In the genomic region with DNA sequence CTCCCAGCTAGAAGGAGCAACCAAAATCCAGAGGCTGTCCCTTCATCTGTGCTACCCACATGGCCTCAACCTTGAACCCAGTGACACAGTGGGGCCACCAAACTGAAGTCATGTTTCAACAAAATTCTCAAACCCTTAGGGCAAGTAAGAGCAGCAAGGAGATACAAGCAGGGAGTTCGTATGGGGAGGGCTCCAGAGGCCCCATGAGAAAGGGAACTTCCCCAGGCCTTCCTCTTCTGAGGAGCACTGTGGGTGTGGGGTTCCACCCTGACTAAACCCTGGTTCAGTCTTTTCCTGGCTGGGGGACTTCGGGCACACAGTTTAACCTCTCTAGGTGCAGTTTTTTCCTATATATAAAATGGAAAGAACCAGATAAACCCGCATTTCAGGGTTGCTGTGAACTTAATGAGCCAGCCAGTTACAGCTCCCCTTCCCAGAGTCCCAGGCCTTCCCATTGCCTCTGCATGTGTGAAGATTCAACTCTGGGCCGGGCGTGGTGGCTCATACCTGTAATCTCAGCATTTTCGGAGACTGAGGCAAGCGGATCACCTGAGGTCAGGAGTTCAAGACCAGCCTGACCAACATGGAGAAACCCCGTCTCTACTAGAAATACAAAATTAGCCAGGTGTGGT, we compare ENCODE assay signal across 9 cellular contexts. TPM values are rescaled to one million over a fixed set of nuclear protein-coding genes. Genes with fewer than 3 reads are reported as not detected.
DNase-seq lines count a peak whose midpoint lies in the region; ATAC-seq, FAIRE-seq and TF ChIP-seq lines count a peak whose summit lies in the region.
"Had no signal": no experiment of that assay in that cellular context is flagged by ENCODE, and none has a peak within 500 bp of the region (broad histone marks: within the 10 kb centered on the region; RNA-seq: fewer than 3 reads in every experiment).

No MANE protein-coding gene starts in this region.

- no peak for DNase-seq in HepG2 (ENCODE audit: low spot score)
- DNase-seq in activated T-helper 2 cell treated with anti-CD3 and anti-CD28 coated beads, Interferon-gamma antibody, Interleukin-2, Interleukin-4, amounts not matched to agents 10 μg/mL and 5 μg/mL and 100 μg/mL, durations not matched to agents 14 hours and 24 hours and 36 hours (ENCODE audit: low spot score): no peak
- DNase-seq in mesothelial cell of epicardium (ENCODE audit: low spot score in 2 of 2, unreplicated experiment in 2 of 2): no peak
- DNase-seq in activated gamma-delta T cell (lab: John Stamatoyannopoulos, UW): no peak
- no peak for DNase-seq in NCI-H1930 (lab: John Stamatoyannopoulos, UW)
- no peak for DNase-seq in hepatocyte (ENCODE audit: low spot score)

- H4K20me1 ChIP-seq in HepG2 (ENCODE audit: insufficient read depth, low read length): no peaks in the 10 kb centered on the region
- H4K20me1 ChIP-seq in hepatocyte (ENCODE audit: insufficient read depth, poor library complexity, severe bottlenecking): no peaks in the 10 kb centered on the region

- H3K4me1 Mint-ChIP-seq in activated T-helper 2 cell treated with anti-CD3 and anti-CD28 coated beads, Interferon-gamma antibody, Interleukin-2, Interleukin-4, amounts not matched to agents 10 μg/mL and 5 μg/mL and 100 μg/mL, durations not matched to agents 14 hours and 24 hours and 36 hours (ENCODE audit: low read depth): peaks cover 34% of the 10 kb centered on the region
- H3K4me1 Mint-ChIP-seq in mesothelial cell of epicardium: peaks cover 8% of the 10 kb centered on the region

- H3K36me3 ChIP-seq in liver (ENCODE audit: control insufficient read depth in 4 of 4, insufficient read depth in 3 of 4, low read depth in 1 of 4, low read length in 3 of 4) (no peaks in the 10 kb centered on the region), HepG2 (replicated peaks in 1 of 2; ENCODE audit: control insufficient read depth in 1 of 2, insufficient read depth in 2 of 2, low read length in 2 of 2) (no peaks in the 10 kb centered on the region), hepatocyte (replicated peaks; ENCODE audit: insufficient read depth, low read depth) (no peaks in the 10 kb centered on the region)

- BruUV-seq in HepG2 (replicated peaks; lab: Mats Ljungman, UMichigan): no TSS peak

- TF ChIP-seq RAD21 in liver (IDR thresholded peaks at IDR 0.05): no peak
- TF ChIP-seq RAD21 in HepG2 (CRISPR knock-in tag; IDR thresholded peaks at IDR 0.05): no peak

- CTCF ChIA-PET in HepG2 (lab: Yijun Ruan, JAX; ENCODE audit: low intra/inter-chr PET ratio, low total read pairs): no interaction called here

- TF ChIP-seq CTCF in liver (IDR thresholded peaks at IDR 0.05; ENCODE audit: low read depth, low read length, missing input control): no peak
- no peak for TF ChIP-seq CTCF in HepG2 (CRISPR knock-in tag; IDR thresholded peaks at IDR 0.05)
- no peak for TF ChIP-seq CTCF in mesothelial cell of epicardium (IDR thresholded peaks at IDR 0.05; ENCODE audit: unreplicated experiment)
- no peak for TF ChIP-seq CTCF in hepatocyte (IDR thresholded peaks at IDR 0.05; ENCODE audit: poor library complexity)

- TF ChIP-seq EP300 in HepG2 (IDR thresholded peaks at IDR 0.05; ENCODE audit: low read depth in 2 of 2, low read length in 2 of 2): no peak
- TF ChIP-seq EP300 in HepG2 (CRISPR knock-in tag; IDR thresholded peaks at IDR 0.05; ENCODE audit: borderline replicate concordance): no peak

- POLR2A ChIA-PET in HepG2 (lab: Yijun Ruan, JAX): no interaction called here

- peak overlapping the region; percentile 26 for H3K4me3 Mint-ChIP-seq in activated T-helper 2 cell treated with anti-CD3 and anti-CD28 coated beads, Interferon-gamma antibody, Interleukin-2, Interleukin-4, amounts not matched to agents 10 μg/mL and 5 μg/mL and 100 μg/mL, durations not matched to agents 14 hours and 24 hours and 36 hours (ENCODE audit: low read depth)
- no peak overlapping the region for H3K4me3 Mint-ChIP-seq in mesothelial cell of epicardium
- H3K4me3 Mint-ChIP-seq: brain had no signal

- FAIRE-seq in HepG2 (lab: Jason Lieb, UNC): no peak

- 85% methylated on average over 8 of the region's 8 CpGs for WGBS in liver
- 63% methylated on average over 8 of the region's 8 CpGs for WGBS in HepG2 (ENCODE audit: low lambda C conversion rate)
- WGBS in hepatocyte (ENCODE audit: low lambda C conversion rate, missing lambda C conversion rate): 83% methylated on average over 8 of the region's 8 CpGs

- ATAC-seq in HepG2: no peak
- no peak for ATAC-seq in GM18873 (IDR thresholded peaks at IDR 0.05; ENCODE audit: low FRiP score, unreplicated experiment)

- in situ Hi-C loops in HepG2 (cut with HindIII; ENCODE audit: extremely low pct_ligation_motif_present, low pct_unique_long_range_greater_than_20kb): loop anchor here (10.0 kb wide), 1 partner anchor 340 kb away; no protein-coding TSS in a partner anchor

- H3K79me2 ChIP-seq in HepG2 (ENCODE audit: insufficient read depth, low read length): no peaks in the 10 kb centered on the region
- no peaks in the 10 kb centered on the region for H3K79me2 ChIP-seq in hepatocyte

- H3K9me2 ChIP-seq in hepatocyte (replicated peaks; ENCODE audit: insufficient read depth): no peaks in the 10 kb centered on the region

- no peaks in the 10 kb centered on the region for H3K27me3 Mint-ChIP-seq in activated T-helper 2 cell treated with anti-CD3 and anti-CD28 coated beads, Interferon-gamma antibody, Interleukin-2, Interleukin-4, amounts not matched to agents 10 μg/mL and 5 μg/mL and 100 μg/mL, durations not matched to agents 14 hours and 24 hours and 36 hours (ENCODE audit: low read depth)
- H3K27me3 Mint-ChIP-seq in mesothelial cell of epicardium (ENCODE audit: low read depth): no peaks in the 10 kb centered on the region

- H3K4me2 ChIP-seq in HepG2 (ENCODE audit: low read depth, low read length) (no peak overlapping the region), hepatocyte (no peak overlapping the region)

- H3K36me3 Mint-ChIP-seq in activated T-helper 2 cell treated with anti-CD3 and anti-CD28 coated beads, Interferon-gamma antibody, Interleukin-2, Interleukin-4, amounts not matched to agents 10 μg/mL and 5 μg/mL and 100 μg/mL, durations not matched to agents 14 hours and 24 hours and 36 hours (ENCODE audit: low read depth): no peaks in the 10 kb centered on the region
- no peaks in the 10 kb centered on the region for H3K36me3 Mint-ChIP-seq in mesothelial cell of epicardium
- H3K36me3 Mint-ChIP-seq: brain had no signal

- H2AFZ ChIP-seq in HepG2 (ENCODE audit: low read length) (no peak overlapping the region), hepatocyte (no peak overlapping the region)

- H3K9me3 Mint-ChIP-seq in activated T-helper 2 cell treated with anti-CD3 and anti-CD28 coated beads, Interferon-gamma antibody, Interleukin-2, Interleukin-4, amounts not matched to agents 10 μg/mL and 5 μg/mL and 100 μg/mL, durations not matched to agents 14 hours and 24 hours and 36 hours: no peaks in the 10 kb centered on the region
- no peaks in the 10 kb centered on the region for H3K9me3 Mint-ChIP-seq in mesothelial cell of epicardium
- H3K9me3 Mint-ChIP-seq: brain had no signal

- peak overlapping the region; percentile 93 for H3K27ac Mint-ChIP-seq in activated T-helper 2 cell treated with anti-CD3 and anti-CD28 coated beads, Interferon-gamma antibody, Interleukin-2, Interleukin-4, amounts not matched to agents 10 μg/mL and 5 μg/mL and 100 μg/mL, durations not matched to agents 14 hours and 24 hours and 36 hours
- peak overlapping the region; percentile 80 for H3K27ac Mint-ChIP-seq in mesothelial cell of epicardium
- H3K27ac Mint-ChIP-seq: brain had no signal

- H3K4me1 ChIP-seq in liver (ENCODE audit: control insufficient read depth in 4 of 4, insufficient read depth in 4 of 4, low read length in 3 of 4): no peaks in the 10 kb centered on the region
- peaks cover 36% of the 10 kb centered on the region for H3K4me1 ChIP-seq in HepG2 (ENCODE audit: insufficient read depth, low read length)
- no peaks in the 10 kb centered on the region for H3K4me1 ChIP-seq in hepatocyte (ENCODE audit: insufficient read depth)

- no peaks in the 10 kb centered on the region for H3K27me3 ChIP-seq in liver (ENCODE audit: control insufficient read depth in 4 of 4, insufficient read depth in 4 of 4, low read length in 3 of 4)
- peaks cover 0 to 3% of the 10 kb centered on the region in 2 experiments; a peak in 1 of 5 replicates for H3K27me3 ChIP-seq in HepG2 (ENCODE audit: control insufficient read depth in 1 of 2, insufficient read depth in 2 of 2, low read length in 2 of 2)
- no peaks in the 10 kb centered on the region for H3K27me3 ChIP-seq in hepatocyte

- H3K27ac ChIP-seq in liver (ENCODE audit: low read depth in 1 of 2, low read length in 2 of 2) (peak overlapping the region; percentile 55 to 57), HepG2 (ENCODE audit: extremely low read length, insufficient read depth, low read length) (no peak overlapping the region), hepatocyte (no peak overlapping the region)

- H3K9ac ChIP-seq in liver (ENCODE audit: low read depth in 1 of 2, low read length in 2 of 2) (no peak overlapping the region), HepG2 (ENCODE audit: insufficient read depth, low read depth, low read length) (no peak overlapping the region)

- H3K9me3 ChIP-seq in liver (ENCODE audit: control insufficient read depth in 4 of 4, low read length in 3 of 4) (no peaks in the 10 kb centered on the region), HepG2 (ENCODE audit: low read length) (no peaks in the 10 kb centered on the region), hepatocyte (ENCODE audit: low read depth) (no peaks in the 10 kb centered on the region)

- TF ChIP-seq POLR2A in HepG2 (IDR thresholded peaks at IDR 0.05; ENCODE audit: insufficient read depth in 1 of 2, low read depth in 2 of 2, low read length in 2 of 2): no peak

- no peak overlapping the region for H3K4me3 ChIP-seq in liver (ENCODE audit: low read depth in 1 of 3, low read length in 3 of 3)
- no peak overlapping the region for H3K4me3 ChIP-seq in HepG2 (replicated peaks in 1 of 3; ENCODE audit: insufficient read depth in 1 of 3, low read depth in 2 of 3, low read length in 3 of 3)
- H3K4me3 ChIP-seq in hepatocyte: no peak overlapping the region

- intact Hi-C loops in HepG2 (cut with micrococcal nuclease; ENCODE audit: unreplicated experiment): loop anchor here (10.0 kb wide), 1 partner anchor 60 kb away; no protein-coding TSS in a partner anchor
- intact Hi-C loops in activated T-helper 2 cell treated with anti-CD3 and anti-CD28 coated beads, Interferon-gamma antibody, Interleukin-2, Interleukin-4, amounts not matched to agents 10 μg/mL and 5 μg/mL and 100 μg/mL, durations not matched to agents 14 hours and 24 hours and 36 hours (cut with micrococcal nuclease): loop anchor here (10.0 kb wide), 1 partner anchor 220 kb away; the partner anchor contains the start of gene EYA3

RNA-seq across cellular contexts. Expression of gene THEMIS2, which starts 8.0 kb away (rescaled TPM):
- total RNA-seq in liver (10 to 100 TPM; 15.4 to 17.7 TPM), HepG2 (2016; rRNA removed; fragmentation: Illumina TruSeq; extraction: Trizol) (0.38 and 0.46 TPM in 2 replicates), mesothelial cell of epicardium (0.63 to 0.97 TPM (median 0.86 TPM) in 3 replicates), hepatocyte (0.24 and 1.2 TPM in 2 replicates)
- polyA plus RNA-seq in liver (1 to 10 TPM; 4.9 to 6.1 TPM), HepG2 (2011; rRNA removed) (1.2 and 1.5 TPM in 2 replicates), hepatocyte (1.1 TPM in 1 of 2 replicates, not detected in the other)
- not detected in 2 replicates for total RNA-seq in HepG2 (2016; cell fraction: cytosol; rRNA removed; fragmentation: Illumina TruSeq; extraction: Trizol; ENCODE audit: low read depth)
- total RNA-seq in HepG2 (2016; cell fraction: insoluble cytoplasmic fraction; rRNA removed; fragmentation: Illumina TruSeq; extraction: Trizol): 0.52 and 0.74 TPM in 2 replicates
- total RNA-seq in HepG2 (2016; cell fraction: membrane; rRNA removed; fragmentation: Illumina TruSeq; extraction: Trizol): 0.28 and 0.31 TPM in 2 replicates
- 0.25 and 0.43 TPM in 2 replicates for total RNA-seq in HepG2 (2016; cell fraction: nucleus; rRNA removed; fragmentation: Illumina TruSeq; extraction: Trizol)
- polyA plus RNA-seq in HepG2 (2011; cell fraction: cytosol; rRNA removed): 0.77 and 0.78 TPM in 2 replicates
- 1.5 and 1.7 TPM in 2 replicates for polyA plus RNA-seq in HepG2 (2011; cell fraction: nucleus; rRNA removed)
- 0.43 and 0.49 TPM in 2 replicates for polyA plus RNA-seq in HepG2 (2012)
- polyA plus RNA-seq in HepG2 (2016; cell fraction: cytosol; fragmentation: Illumina TruSeq; extraction: Trizol; ENCODE audit: low read depth): 0.17 and 0.21 TPM in 2 replicates
- 0.22 and 0.42 TPM in 2 replicates for polyA plus RNA-seq in HepG2 (2016; cell fraction: insoluble cytoplasmic fraction; fragmentation: Illumina TruSeq; extraction: Trizol; ENCODE audit: low read depth)
- polyA plus RNA-seq in HepG2 (2016; cell fraction: membrane; fragmentation: Illumina TruSeq; extraction: Trizol; ENCODE audit: low read depth): not detected in 2 replicates
- 0.95 and 2.0 TPM in 2 replicates for polyA plus RNA-seq in HepG2 (2016; cell fraction: nucleus; fragmentation: Illumina TruSeq; extraction: Trizol; ENCODE audit: insufficient read depth, low read depth)
- 1.1 and 4.7 TPM in 2 replicates for polyA minus RNA-seq in HepG2 (2011; rRNA and poly(A)+ RNA removed; ENCODE audit: low replicate concordance)
- polyA minus RNA-seq in HepG2 (2011; cell fraction: cytosol; rRNA and poly(A)+ RNA removed): 0.89 and 1.1 TPM in 2 replicates
- 1.4 and 2.4 TPM in 2 replicates for polyA minus RNA-seq in HepG2 (2011; cell fraction: nucleus; rRNA and poly(A)+ RNA removed)
- 25.1 and 29.1 TPM in 2 replicates for total RNA-seq in activated T-helper 2 cell treated with anti-CD3 and anti-CD28 coated beads, Interferon-gamma antibody, Interleukin-2, Interleukin-4, amounts not matched to agents 10 μg/mL and 5 μg/mL and 100 μg/mL, durations not matched to agents 14 hours and 24 hours and 36 hours

RNA-seq across cellular contexts. Expression of gene PPP1R8, which starts 33.8 kb away (rescaled TPM):
- total RNA-seq in liver (10 to 100 TPM; 19.0 to 20.5 TPM), HepG2 (2016; rRNA removed; fragmentation: Illumina TruSeq; extraction: Trizol) (62.2 and 98.1 TPM in 2 replicates), mesothelial cell of epicardium (42.9 to 45.7 TPM (median 43.5 TPM) in 3 replicates), hepatocyte (38.7 and 42.8 TPM in 2 replicates)
- polyA plus RNA-seq in liver (10 to 100 TPM in 1 of 2 donors, 1 to 10 TPM in 1; 3.1 to 15.9 TPM), HepG2 (2011; rRNA removed) (35.5 and 38.3 TPM in 2 replicates), hepatocyte (9.3 and 13.0 TPM in 2 replicates)
- 12.8 and 14.3 TPM in 2 replicates for total RNA-seq in HepG2 (2016; cell fraction: cytosol; rRNA removed; fragmentation: Illumina TruSeq; extraction: Trizol; ENCODE audit: low read depth)
- 62.7 and 98.4 TPM in 2 replicates for total RNA-seq in HepG2 (2016; cell fraction: insoluble cytoplasmic fraction; rRNA removed; fragmentation: Illumina TruSeq; extraction: Trizol)
- 39.3 and 40.1 TPM in 2 replicates for total RNA-seq in HepG2 (2016; cell fraction: membrane; rRNA removed; fragmentation: Illumina TruSeq; extraction: Trizol)
- total RNA-seq in HepG2 (2016; cell fraction: nucleus; rRNA removed; fragmentation: Illumina TruSeq; extraction: Trizol): 25.9 and 28.7 TPM in 2 replicates
- polyA plus RNA-seq in HepG2 (2011; cell fraction: cytosol; rRNA removed): 30.3 and 33.6 TPM in 2 replicates
- polyA plus RNA-seq in HepG2 (2011; cell fraction: nucleus; rRNA removed): 15.4 and 17.5 TPM in 2 replicates
- polyA plus RNA-seq in HepG2 (2012): 26.0 and 27.6 TPM in 2 replicates
- polyA plus RNA-seq in HepG2 (2016; cell fraction: cytosol; fragmentation: Illumina TruSeq; extraction: Trizol; ENCODE audit: low read depth): 6.0 and 6.1 TPM in 2 replicates
- polyA plus RNA-seq in HepG2 (2016; cell fraction: insoluble cytoplasmic fraction; fragmentation: Illumina TruSeq; extraction: Trizol; ENCODE audit: low read depth): 85.3 and 95.4 TPM in 2 replicates
- 21.0 and 21.2 TPM in 2 replicates for polyA plus RNA-seq in HepG2 (2016; cell fraction: membrane; fragmentation: Illumina TruSeq; extraction: Trizol; ENCODE audit: low read depth)
- polyA plus RNA-seq in HepG2 (2016; cell fraction: nucleus; fragmentation: Illumina TruSeq; extraction: Trizol; ENCODE audit: insufficient read depth, low read depth): 38.0 and 42.7 TPM in 2 replicates
- polyA minus RNA-seq in HepG2 (2011; rRNA and poly(A)+ RNA removed; ENCODE audit: low replicate concordance): 75.2 and 154 TPM in 2 replicates
- 25.6 and 26.0 TPM in 2 replicates for polyA minus RNA-seq in HepG2 (2011; cell fraction: cytosol; rRNA and poly(A)+ RNA removed)
- polyA minus RNA-seq in HepG2 (2011; cell fraction: nucleus; rRNA and poly(A)+ RNA removed): 15.5 and 16.3 TPM in 2 replicates
- total RNA-seq in activated T-helper 2 cell treated with anti-CD3 and anti-CD28 coated beads, Interferon-gamma antibody, Interleukin-2, Interleukin-4, amounts not matched to agents 10 μg/mL and 5 μg/mL and 100 μg/mL, durations not matched to agents 14 hours and 24 hours and 36 hours: 67.3 and 71.8 TPM in 2 replicates

RNA-seq across cellular contexts. Expression of gene RPA2, which starts 50.0 kb away (rescaled TPM):
- total RNA-seq in liver (10 to 100 TPM; 10.6 to 40.4 TPM), HepG2 (2016; rRNA removed; fragmentation: Illumina TruSeq; extraction: Trizol) (43.4 and 60.0 TPM in 2 replicates), mesothelial cell of epicardium (23.1 to 25.8 TPM (median 23.4 TPM) in 3 replicates), hepatocyte (25.2 and 29.5 TPM in 2 replicates)
- polyA plus RNA-seq in liver (10 to 100 TPM in 1 of 2 donors, 1 to 10 TPM in 1; 8.7 to 13.9 TPM), HepG2 (2011; rRNA removed) (19.0 and 21.4 TPM in 2 replicates), hepatocyte (28.5 and 39.6 TPM in 2 replicates)
- 10.3 and 13.5 TPM in 2 replicates for total RNA-seq in HepG2 (2016; cell fraction: cytosol; rRNA removed; fragmentation: Illumina TruSeq; extraction: Trizol; ENCODE audit: low read depth)
- 41.1 and 61.2 TPM in 2 replicates for total RNA-seq in HepG2 (2016; cell fraction: insoluble cytoplasmic fraction; rRNA removed; fragmentation: Illumina TruSeq; extraction: Trizol)
- 19.9 and 22.1 TPM in 2 replicates for total RNA-seq in HepG2 (2016; cell fraction: membrane; rRNA removed; fragmentation: Illumina TruSeq; extraction: Trizol)
- 14.7 and 16.3 TPM in 2 replicates for total RNA-seq in HepG2 (2016; cell fraction: nucleus; rRNA removed; fragmentation: Illumina TruSeq; extraction: Trizol)
- polyA plus RNA-seq in HepG2 (2011; cell fraction: cytosol; rRNA removed): 13.6 and 14.6 TPM in 2 replicates
- polyA plus RNA-seq in HepG2 (2011; cell fraction: nucleus; rRNA removed): 5.7 and 8.3 TPM in 2 replicates
- polyA plus RNA-seq in HepG2 (2012): 13.4 and 17.0 TPM in 2 replicates
- polyA plus RNA-seq in HepG2 (2016; cell fraction: cytosol; fragmentation: Illumina TruSeq; extraction: Trizol; ENCODE audit: low read depth): 9.1 and 10.3 TPM in 2 replicates
- polyA plus RNA-seq in HepG2 (2016; cell fraction: insoluble cytoplasmic fraction; fragmentation: Illumina TruSeq; extraction: Trizol; ENCODE audit: low read depth): 54.6 and 55.8 TPM in 2 replicates
- 13.0 and 14.5 TPM in 2 replicates for polyA plus RNA-seq in HepG2 (2016; cell fraction: membrane; fragmentation: Illumina TruSeq; extraction: Trizol; ENCODE audit: low read depth)
- polyA plus RNA-seq in HepG2 (2016; cell fraction: nucleus; fragmentation: Illumina TruSeq; extraction: Trizol; ENCODE audit: insufficient read depth, low read depth): 20.7 and 24.5 TPM in 2 replicates
- 10.2 and 36.1 TPM in 2 replicates for polyA minus RNA-seq in HepG2 (2011; rRNA and poly(A)+ RNA removed; ENCODE audit: low replicate concordance)
- 7.2 and 9.5 TPM in 2 replicates for polyA minus RNA-seq in HepG2 (2011; cell fraction: cytosol; rRNA and poly(A)+ RNA removed)
- polyA minus RNA-seq in HepG2 (2011; cell fraction: nucleus; rRNA and poly(A)+ RNA removed): 2.7 and 4.2 TPM in 2 replicates
- total RNA-seq in activated T-helper 2 cell treated with anti-CD3 and anti-CD28 coated beads, Interferon-gamma antibody, Interleukin-2, Interleukin-4, amounts not matched to agents 10 μg/mL and 5 μg/mL and 100 μg/mL, durations not matched to agents 14 hours and 24 hours and 36 hours: 80.7 and 80.8 TPM in 2 replicates

Comparison
In these comparisons a context has a peak if more than half of its experiments do, and no peak if none do; other contexts are left out.
1. H3K27ac ChIP-seq: peak in liver (2 of 2); none in HepG2 (single experiment) and hepatocyte (single experiment).